1 cellular context compared by ENCODE assay signal in genomic region chr1:26500488-26501175, GRCh38.
A peak's percentile ranks its signal among the peaks of the same experiment; 100 is the strongest.
TF ChIP-seq lines count a peak whose summit lies in the region.

No MANE protein-coding gene starts in this region.

TF ChIP-seq in WTC11, 78 proteins besides CTCF, POLR2A, EP300 and RAD21 (continued from another document):
- TF ChIP-seq ERG (CRISPR knock-in tag; IDR thresholded peaks at IDR 0.05) (no peak), RELA (CRISPR knock-in tag; IDR thresholded peaks at IDR 0.05; ENCODE audit: borderline replicate concordance) (peak; percentile 54), ATF2 (CRISPR knock-in tag; IDR thresholded peaks at IDR 0.05; ENCODE audit: borderline replicate concordance, low read depth) (no peak), ATF3 (CRISPR knock-in tag; conservative IDR thresholded peaks at IDR 0.05) (no peak), AFF4 (CRISPR knock-in tag; IDR thresholded peaks at IDR 0.05; ENCODE audit: borderline replicate concordance) (no peak), NFE2L1 (CRISPR knock-in tag; IDR thresholded peaks at IDR 0.05) (peak; percentile 59; the same call in 1 of the 2 replicates), ZNF138 (CRISPR knock-in tag; conservative IDR thresholded peaks at IDR 0.05) (no peak; the same call in 1 of the 2 replicates), ZBTB21 (CRISPR knock-in tag; IDR thresholded peaks at IDR 0.05; ENCODE audit: borderline replicate concordance) (peak; percentile 83; the same call in 1 of the 2 replicates), SOX15 (CRISPR knock-in tag; IDR thresholded peaks at IDR 0.05) (no peak), ETV6 (CRISPR knock-in tag; IDR thresholded peaks at IDR 0.05) (peak; percentile 78), MLX (CRISPR knock-in tag; IDR thresholded peaks at IDR 0.05) (peak; percentile 15; the same call in 1 of the 2 replicates), STAT6 (CRISPR knock-in tag; conservative IDR thresholded peaks at IDR 0.05; ENCODE audit: low read depth) (no peak), NR2C2 (CRISPR knock-in tag; IDR thresholded peaks at IDR 0.05) (no peak), SMAD3 (CRISPR knock-in tag; IDR thresholded peaks at IDR 0.05; ENCODE audit: borderline replicate concordance) (0 out of 2 replicates have a peak, but pooled peaks have one; percentile 2), EMX1 (CRISPR knock-in tag; IDR thresholded peaks at IDR 0.05) (no peak), TEAD1 (CRISPR knock-in tag; IDR thresholded peaks at IDR 0.05) (peak; percentile 85; the same call in 1 of the 2 replicates), ZNF281 (CRISPR knock-in tag; IDR thresholded peaks at IDR 0.05) (peak; percentile 86; the same call in 1 of the 2 replicates), JAZF1 (CRISPR knock-in tag; IDR thresholded peaks at IDR 0.05) (no peak)
TF ChIP-seq in WTC11: peak in this region for 31.
